In genomic region chr2:98412751-98413445, GRCh38 we compare ENCODE assay signal across 8 cellular contexts. TPM values are rescaled to one million over a fixed set of nuclear protein-coding genes. Genes with fewer than 3 reads are reported as not detected.
DNase-seq lines count a peak whose midpoint lies in the region; ATAC-seq and TF ChIP-seq lines count a peak whose summit lies in the region.

No MANE protein-coding gene starts in this region.

- in situ Hi-C loops in GM13976 (cut with MboI; ENCODE audit: low sequenced_read_pairs, unreplicated experiment), result loop anchor here (25.0 kb wide), 2 partner anchors 424 to 624 kb away; no protein-coding TSS in a partner anchor

- H3K9me3 Mint-ChIP-seq in neural crest cell (peaks cover 6% of the 10 kb centered on the region), type B pancreatic cell (peaks cover 4% of the 10 kb centered on the region)

- no peaks in the 10 kb centered on the region for H3K36me3 Mint-ChIP-seq in neural crest cell (ENCODE audit: low read depth)
- no peaks in the 10 kb centered on the region for H3K36me3 Mint-ChIP-seq in type B pancreatic cell

- H3K27ac Mint-ChIP-seq in neural crest cell (ENCODE audit: unreplicated experiment), result no peak overlapping the region
- no peak overlapping the region for H3K27ac Mint-ChIP-seq in type B pancreatic cell

- peak; percentile 79 for ATAC-seq in HG03571 (IDR thresholded peaks at IDR 0.05; ENCODE audit: unreplicated experiment)
- ATAC-seq in esophagus mucosa, result peak; percentile 78

- no peak overlapping the region for H3K4me3 Mint-ChIP-seq in neural crest cell
- H3K4me3 Mint-ChIP-seq in type B pancreatic cell, result no peak overlapping the region

- H3K27me3 Mint-ChIP-seq in neural crest cell (ENCODE audit: low read depth) (peaks cover 4% of the 10 kb centered on the region), type B pancreatic cell (no peaks in the 10 kb centered on the region)

- H3K4me1 Mint-ChIP-seq in neural crest cell, result peaks cover 5% of the 10 kb centered on the region
- H3K4me1 Mint-ChIP-seq in type B pancreatic cell (ENCODE audit: unreplicated experiment), result no peaks in the 10 kb centered on the region

- peak; percentile 67 for DNase-seq in A172 (ENCODE audit: low spot score)
- peak; percentile 60 for DNase-seq in GM13976 (ENCODE audit: low spot score)
- peak; percentile 31 for DNase-seq in NOMO-1 treated with dmso at 0.1 percent for 144 hours (lab: John Stamatoyannopoulos, UW; ENCODE audit: unreplicated experiment)
- peak; percentile 9 to 13 for DNase-seq in activated CD8-positive, alpha-beta memory T cell treated with anti-CD3 and anti-CD28 coated beads for 4 hours (ENCODE audit: low read depth in 2 of 2)
- DNase-seq in neural crest cell (ENCODE audit: low read depth, low spot score), result peak; percentile 61
- DNase-seq in type B pancreatic cell (ENCODE audit: extremely low spot score, unreplicated experiment), result no peak

- TF ChIP-seq CTCF in GM13976 (IDR thresholded peaks at IDR 0.05; ENCODE audit: borderline replicate concordance, control extremely low read depth, extremely low read depth, insufficient read depth, missing control alignments) (peak; percentile 61), neural crest cell (conservative IDR thresholded peaks at IDR 0.05) (peak; percentile 77), type B pancreatic cell (conservative IDR thresholded peaks at IDR 0.05) (peak; percentile 86)

RNA-seq across cellular contexts. Expression of gene INPP4A, which starts 31.8 kb away (rescaled TPM):
- 19.7 and 22.0 TPM in 2 replicates for total RNA-seq in A172 (2014; rRNA removed; shearing (Covaris generic))
- total RNA-seq in esophagus mucosa, result 8.2 TPM
- total RNA-seq in neural crest cell, result 29.9 and 32.4 TPM in 2 replicates
- 29.5 and 37.6 TPM in 2 replicates for total RNA-seq in type B pancreatic cell (ENCODE audit: low replicate concordance)
